ENCODE assay signal across 8 cellular contexts in genomic region chr17:41527076-41528023, GRCh38. TPM values are rescaled to one million over a fixed set of nuclear protein-coding genes. Genes with fewer than 3 reads are reported as not detected.
DNase-seq lines count a peak whose midpoint lies in the region; ATAC-seq and TF ChIP-seq lines count a peak whose summit lies in the region.

No MANE protein-coding gene starts in this region.

- no peak overlapping the region for H3K9ac ChIP-seq in neural cell (ENCODE audit: low read length)

- 6 to 8% methylated on average over 60 of the region's 60 CpGs for WGBS in esophagus, 2 donors

- no peak for TF ChIP-seq EP300 in neural cell (conservative IDR thresholded peaks at IDR 0.05; ENCODE audit: poor library complexity, severe bottlenecking)

- ATAC-seq in HG03097 (IDR thresholded peaks at IDR 0.05; ENCODE audit: low FRiP score, unreplicated experiment): no peak
- ATAC-seq in GM21360 (IDR thresholded peaks at IDR 0.05; ENCODE audit: unreplicated experiment): no peak
- no peak for ATAC-seq in GM21786 (IDR thresholded peaks at IDR 0.05; ENCODE audit: unreplicated experiment)

- H3K4me2 ChIP-seq in neural cell (ENCODE audit: low read length): no peak overlapping the region

- no peaks in the 10 kb centered on the region for H4K20me1 ChIP-seq in neural cell (ENCODE audit: insufficient read depth)

- TF ChIP-seq CTCF in neural cell (IDR thresholded peaks at IDR 0.05; ENCODE audit: poor library complexity, severe bottlenecking): no peak

- H3K36me3 ChIP-seq in esophagus (ENCODE audit: control insufficient read depth in 2 of 2, insufficient read depth in 2 of 2, low read length in 1 of 2) (peaks cover 0 to 2% of the 10 kb centered on the region in 2 donors), neural cell (ENCODE audit: insufficient read depth, low read length) (no peaks in the 10 kb centered on the region)

- peak; percentile 55 for DNase-seq in AG20443 (ENCODE audit: low spot score)
- peak; percentile 50 for DNase-seq in NCI-H226
- no peak for DNase-seq in NCI-H1048 (lab: John Stamatoyannopoulos, UW)

- peak overlapping the region; percentile 56 to 76 for H3K27ac ChIP-seq in esophagus (ENCODE audit: low read depth in 2 of 2, low read length in 1 of 2)
- H3K27ac ChIP-seq in neural cell (ENCODE audit: low read length): no peak overlapping the region

- TF ChIP-seq RAD21 in neural cell (conservative IDR thresholded peaks at IDR 0.05): no peak

- H3K4me1 ChIP-seq in esophagus (ENCODE audit: control insufficient read depth in 2 of 2, insufficient read depth in 2 of 2, low read length in 1 of 2): peaks cover 0 to 17% of the 10 kb centered on the region in 2 donors

- H3K27me3 ChIP-seq in esophagus (ENCODE audit: control insufficient read depth in 1 of 2, insufficient read depth in 2 of 2, low read length in 2 of 2): no peaks in the 10 kb centered on the region
- H3K27me3 ChIP-seq in neural cell (ENCODE audit: insufficient read depth, low read depth, low read length): peaks cover 28% of the 10 kb centered on the region

- no peaks in the 10 kb centered on the region for H3K9me2 ChIP-seq in neural cell (ENCODE audit: insufficient read depth, low read length)

- H3K4me3 ChIP-seq in esophagus (ENCODE audit: low read depth in 1 of 2, low read length in 2 of 2) (peak overlapping the region; percentile 60 to 62), neural cell (ENCODE audit: low read length) (peak overlapping the region; percentile 55)

- H3K9me3 ChIP-seq in esophagus (ENCODE audit: control insufficient read depth in 2 of 2, insufficient read depth in 1 of 2, low read depth in 1 of 2, low read length in 1 of 2): no peaks in the 10 kb centered on the region
- H3K9me3 ChIP-seq in neural cell (ENCODE audit: low read length): no peaks in the 10 kb centered on the region

- H3F3A ChIP-seq in neural cell (ENCODE audit: insufficient read depth, low read length, poor library complexity, severe bottlenecking): no peaks in the 10 kb centered on the region

- peak overlapping the region; percentile 8 for H2AFZ ChIP-seq in neural cell (ENCODE audit: low read depth, low read length)

- no peaks in the 10 kb centered on the region for H3K79me2 ChIP-seq in neural cell (replicated peaks; ENCODE audit: insufficient read depth, low read length)

TF ChIP-seq in neural cell, 6 proteins besides CTCF, POLR2A, EP300 and RAD21:
- no peak for TF ChIP-seq TAF1 (IDR thresholded peaks at IDR 0.05; ENCODE audit: low read depth)
- no peak for TF ChIP-seq SMC3 (conservative IDR thresholded peaks at IDR 0.05; ENCODE audit: poor library complexity)
- peak; percentile 77 for TF ChIP-seq EZH2 (IDR thresholded peaks at IDR 0.05; ENCODE audit: borderline replicate concordance, insufficient read depth, low read length, poor library complexity, severe bottlenecking)
- no peak for TF ChIP-seq REST (IDR thresholded peaks at IDR 0.05; ENCODE audit: borderline replicate concordance)

RNA-seq across cellular contexts. Expression of gene KRT19, which starts 0.8 kb away (rescaled TPM):
- polyA plus RNA-seq in esophagus: 1,000 to 10,000 TPM in 1 of 2 donors, 100 to 1,000 TPM in 1; 506 to 1,087 TPM
- polyA plus RNA-seq in neural cell: 0.56 and 1.6 TPM in 2 replicates
- 0.69 TPM in 1 of 2 replicates, not detected in the other for polyA minus RNA-seq in neural cell

RNA-seq across cellular contexts. Expression of gene KRT15, which starts 8.7 kb away (rescaled TPM):
- polyA plus RNA-seq in esophagus (1,000 to 10,000 TPM; 1,457 to 2,808 TPM), neural cell (0.09 TPM in 1 of 2 replicates, not detected in the other)
- polyA minus RNA-seq in neural cell: not detected in 2 replicates

RNA-seq across cellular contexts. Expression of gene KRT13, which starts 21.9 kb away (rescaled TPM):
- polyA plus RNA-seq in esophagus: over 10,000 TPM; 46,015 to 60,858 TPM
- polyA plus RNA-seq in neural cell: not detected in 2 replicates
- polyA minus RNA-seq in neural cell: not detected in 2 replicates

RNA-seq across cellular contexts. Expression of gene KRT36, which starts 37.6 kb away (rescaled TPM):
- under 1 TPM; 0.07 to 0.10 TPM for polyA plus RNA-seq in esophagus
- not detected in 2 replicates for polyA plus RNA-seq in neural cell
- not detected in 2 replicates for polyA minus RNA-seq in neural cell

RNA-seq across cellular contexts. Expression of gene KRT9, which starts 44.5 kb away (rescaled TPM):
- polyA plus RNA-seq in esophagus (under 1 TPM; 0.12 to 0.24 TPM), neural cell (not detected in 2 replicates)
- polyA minus RNA-seq in neural cell: not detected in 2 replicates

Comparison
In these comparisons a context has a peak if more than half of its experiments do, and no peak if none do; other contexts are left out.
1. RNA of gene KRT19, which starts 0.8 kb away (polyA plus RNA-seq): 506 to 1,087 TPM in esophagus; 0.56 to 1.6 TPM in neural cell; every median in the first group is over 100 times any median in the second.
2. RNA of gene KRT15, which starts 8.7 kb away (polyA plus RNA-seq): 1,457 to 2,808 TPM in esophagus; 0.09 TPM in neural cell; every median in the first group is over 1,000 times any median in the second.
3. RNA of gene KRT13, which starts 21.9 kb away (polyA plus RNA-seq): 46,015 to 60,858 TPM in esophagus; not detected in neural cell; every median in the first group is over 1,000 times any median in the second.